15 cellular contexts compared by ENCODE assay signal in the genomic region with DNA sequence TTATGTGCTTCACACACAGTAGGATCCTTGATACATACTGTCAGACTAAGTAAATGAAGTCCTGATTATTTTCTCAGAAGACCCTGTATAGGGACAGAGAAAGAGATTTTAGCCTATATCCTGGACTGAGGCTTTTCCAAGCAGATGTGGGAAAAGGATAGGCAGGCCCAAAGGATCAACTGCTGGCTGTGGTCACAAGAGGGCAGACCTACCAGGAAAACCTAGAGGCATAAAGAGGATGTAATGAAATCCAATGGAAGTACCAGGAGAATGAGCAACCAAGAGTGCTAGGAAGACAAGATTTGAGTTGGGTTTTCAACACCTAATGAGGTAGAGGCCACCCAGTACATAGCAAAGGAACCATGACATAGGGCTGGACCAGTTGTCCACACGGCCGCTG. TPM values are rescaled to one million over a fixed set of nuclear protein-coding genes. Genes with fewer than 3 reads are reported as not detected.
DNase-seq lines count a peak whose midpoint lies in the region; ATAC-seq and TF ChIP-seq lines count a peak whose summit lies in the region.
"Had no signal": no experiment of that assay in that cellular context is flagged by ENCODE, and none has a peak within 500 bp of the region (broad histone marks: within the 10 kb centered on the region; RNA-seq: fewer than 3 reads in every experiment).

No MANE protein-coding gene starts in this region.

- H3K27ac ChIP-seq in left ventricle myocardium inferior (replicated peaks) = no peak overlapping the region
- no peak overlapping the region for H3K27ac ChIP-seq in hepatocyte
- H3K27ac ChIP-seq: SK-N-MC had no signal

- WGBS in hepatocyte (ENCODE audit: low lambda C conversion rate, missing lambda C conversion rate) = 100% methylated on average over 2 of the region's 2 CpGs

- no peaks in the 10 kb centered on the region for H4K20me1 ChIP-seq in hepatocyte (ENCODE audit: insufficient read depth, poor library complexity, severe bottlenecking)

- H3K9me2 ChIP-seq in hepatocyte (replicated peaks; ENCODE audit: insufficient read depth) = no peaks in the 10 kb centered on the region

- TF ChIP-seq CTCF in left ventricle myocardium inferior (IDR thresholded peaks at IDR 0.05; ENCODE audit: borderline replicate concordance) (peak; percentile 36), hepatocyte (IDR thresholded peaks at IDR 0.05; ENCODE audit: poor library complexity) (peak; percentile 24), endothelial cell (IDR thresholded peaks at IDR 0.05; ENCODE audit: unreplicated experiment) (no peak)

- no peaks in the 10 kb centered on the region for H3K9me3 Mint-ChIP-seq in endothelial cell (ENCODE audit: unreplicated experiment)
- no peaks in the 10 kb centered on the region for H3K9me3 Mint-ChIP-seq in activated CD4-positive, alpha-beta memory T cell treated with anti-CD3 and anti-CD28 coated beads, Interleukin-2, amount 10 ng/mL, durations not matched to agents 7 days and 5 days
- H3K9me3 Mint-ChIP-seq: activated T-helper 1 cell treated with anti-CD3 and anti-CD28 coated beads, Interleukin-12 subunit alpha, Interleukin-12 subunit beta, Interleukin-2, Interleukin-4 antibody, amounts not matched to agents 30 ng/mL and 10 ng/mL and 1 ng/mL, durations not matched to agents 14 hours and 24 hours and 36 hours had no signal

- H3K27me3 Mint-ChIP-seq in endothelial cell (ENCODE audit: unreplicated experiment) = no peaks in the 10 kb centered on the region
- H3K27me3 Mint-ChIP-seq in activated CD4-positive, alpha-beta memory T cell treated with anti-CD3 and anti-CD28 coated beads, Interleukin-2, amount 10 ng/mL, durations not matched to agents 7 days and 5 days = peaks cover 11% of the 10 kb centered on the region

- CTCF ChIA-PET in activated CD4-positive, alpha-beta memory T cell treated with anti-CD3 and anti-CD28 coated beads, Interleukin-2, amount 10 ng/mL, durations not matched to agents 7 days and 5 days (lab: Charles Lee) = no interaction called here

- H3K79me2 ChIP-seq in hepatocyte = no peaks in the 10 kb centered on the region

- ATAC-seq in left ventricle myocardium superior = no peak
- ATAC-seq in HG02973 (IDR thresholded peaks at IDR 0.05; ENCODE audit: unreplicated experiment) = no peak

- no peak overlapping the region for H3K27ac Mint-ChIP-seq in endothelial cell (ENCODE audit: unreplicated experiment)
- no peak overlapping the region for H3K27ac Mint-ChIP-seq in activated CD4-positive, alpha-beta memory T cell treated with anti-CD3 and anti-CD28 coated beads, Interleukin-2, amount 10 ng/mL, durations not matched to agents 7 days and 5 days
- H3K27ac Mint-ChIP-seq: activated T-helper 1 cell treated with anti-CD3 and anti-CD28 coated beads, Interleukin-12 subunit alpha, Interleukin-12 subunit beta, Interleukin-2, Interleukin-4 antibody, amounts not matched to agents 30 ng/mL and 10 ng/mL and 1 ng/mL, durations not matched to agents 14 hours and 24 hours and 36 hours had no signal

- H3K27me3 ChIP-seq in left ventricle myocardium inferior (ENCODE audit: low read depth) (no peaks in the 10 kb centered on the region), hepatocyte (peaks cover 5% of the 10 kb centered on the region)

- POLR2A ChIA-PET in activated CD4-positive, alpha-beta memory T cell treated with anti-CD3 and anti-CD28 coated beads, Interleukin-2, amount 10 ng/mL, durations not matched to agents 7 days and 5 days (lab: Charles Lee) = no interaction called here

- no peak overlapping the region for H3K4me2 ChIP-seq in hepatocyte

- H3K4me1 Mint-ChIP-seq in endothelial cell (ENCODE audit: unreplicated experiment) = no peaks in the 10 kb centered on the region
- H3K4me1 Mint-ChIP-seq in activated CD4-positive, alpha-beta memory T cell treated with anti-CD3 and anti-CD28 coated beads, Interleukin-2, amount 10 ng/mL, durations not matched to agents 7 days and 5 days = no peaks in the 10 kb centered on the region

- H3K9me3 ChIP-seq in left ventricle myocardium inferior (replicated peaks) (no peaks in the 10 kb centered on the region), hepatocyte (ENCODE audit: low read depth) (no peaks in the 10 kb centered on the region)

- H2AFZ ChIP-seq in hepatocyte = no peak overlapping the region

- DNase-seq in left ventricle myocardium inferior = no peak
- DNase-seq in left ventricle myocardium superior = no peak
- DNase-seq in SW480 (ENCODE audit: low spot score) = peak; percentile 5
- peak; percentile 26 for DNase-seq in hepatocyte (ENCODE audit: low spot score)
- no peak for DNase-seq in effector CD4-positive, alpha-beta T cell
- no peak for DNase-seq in endothelial cell (ENCODE audit: low spot score)
- no peak for DNase-seq in activated CD4-positive, alpha-beta memory T cell treated with anti-CD3 and anti-CD28 coated beads, Interleukin-2, amount 10 ng/mL, durations not matched to agents 7 days and 5 days
- DNase-seq: activated CD4-positive, alpha-beta T cell treated with anti-CD3 and anti-CD28 coated beads for 1 hour; C1 segment of cervical spinal cord; GF-D8; islet precursor cell; stimulated activated CD4-positive, alpha-beta T cell treated with anti-CD3 and anti-CD28 coated beads, Interleukin-15, amount 100 ng/mL, for 24 hours had no signal

- H3K4me3 Mint-ChIP-seq in endothelial cell (ENCODE audit: unreplicated experiment) = no peak overlapping the region
- no peak overlapping the region for H3K4me3 Mint-ChIP-seq in activated CD4-positive, alpha-beta memory T cell treated with anti-CD3 and anti-CD28 coated beads, Interleukin-2, amount 10 ng/mL, durations not matched to agents 7 days and 5 days
- H3K4me3 Mint-ChIP-seq: activated T-helper 1 cell treated with anti-CD3 and anti-CD28 coated beads, Interleukin-12 subunit alpha, Interleukin-12 subunit beta, Interleukin-2, Interleukin-4 antibody, amounts not matched to agents 30 ng/mL and 10 ng/mL and 1 ng/mL, durations not matched to agents 14 hours and 24 hours and 36 hours had no signal

- intact Hi-C loops in left ventricle myocardium inferior (cut with micrococcal nuclease) = no loop called here
- intact Hi-C loops in left ventricle myocardium superior (cut with micrococcal nuclease) = no loop called here

- H3K4me1 ChIP-seq in left ventricle myocardium inferior = peaks cover 18% of the 10 kb centered on the region
- H3K4me1 ChIP-seq in hepatocyte (ENCODE audit: insufficient read depth) = no peaks in the 10 kb centered on the region

- H3K4me3 ChIP-seq in left ventricle myocardium inferior (no peak overlapping the region), hepatocyte (no peak overlapping the region)
- H3K4me3 ChIP-seq: SK-N-MC had no signal

- no peaks in the 10 kb centered on the region for H3K36me3 ChIP-seq in left ventricle myocardium inferior
- no peaks in the 10 kb centered on the region for H3K36me3 ChIP-seq in hepatocyte (replicated peaks; ENCODE audit: insufficient read depth, low read depth)

- no peaks in the 10 kb centered on the region for H3K36me3 Mint-ChIP-seq in endothelial cell (ENCODE audit: low read depth, unreplicated experiment)
- H3K36me3 Mint-ChIP-seq in activated CD4-positive, alpha-beta memory T cell treated with anti-CD3 and anti-CD28 coated beads, Interleukin-2, amount 10 ng/mL, durations not matched to agents 7 days and 5 days (ENCODE audit: low read depth) = no peaks in the 10 kb centered on the region

RNA-seq across cellular contexts. Expression of a gene that starts 23.1 kb away (rescaled TPM):
- 0.16 TPM for total RNA-seq in left ventricle myocardium inferior
- total RNA-seq in left ventricle myocardium superior = 0.20 TPM
- total RNA-seq in hepatocyte = 0.07 TPM in 1 of 2 replicates, not detected in the other
- polyA plus RNA-seq in hepatocyte = not detected in 2 replicates
- not detected for total RNA-seq in endothelial cell (ENCODE audit: unreplicated experiment)
- not detected for total RNA-seq in activated CD4-positive, alpha-beta memory T cell treated with anti-CD3 and anti-CD28 coated beads, Interleukin-2, amount 10 ng/mL, durations not matched to agents 7 days and 5 days
- total RNA-seq: activated T-helper 1 cell treated with anti-CD3 and anti-CD28 coated beads, Interleukin-12 subunit alpha, Interleukin-12 subunit beta, Interleukin-2, Interleukin-4 antibody, amounts not matched to agents 30 ng/mL and 10 ng/mL and 1 ng/mL, durations not matched to agents 14 hours and 24 hours and 36 hours had no signal

Comparison
In these comparisons a context has a peak if more than half of its experiments do, and no peak if none do; other contexts are left out.
1. DNase-seq: peak in SW480 (single experiment) and hepatocyte (single experiment); none in left ventricle myocardium inferior (single experiment), left ventricle myocardium superior (single experiment), effector CD4-positive, alpha-beta T cell (single experiment), endothelial cell (single experiment) and activated CD4-positive, alpha-beta memory T cell treated with anti-CD3 and anti-CD28 coated beads, Interleukin-2, amount 10 ng/mL, durations not matched to agents 7 days and 5 days (single experiment).